Comparison of ENCODE assay signal across 17 cellular contexts in the genomic region with DNA sequence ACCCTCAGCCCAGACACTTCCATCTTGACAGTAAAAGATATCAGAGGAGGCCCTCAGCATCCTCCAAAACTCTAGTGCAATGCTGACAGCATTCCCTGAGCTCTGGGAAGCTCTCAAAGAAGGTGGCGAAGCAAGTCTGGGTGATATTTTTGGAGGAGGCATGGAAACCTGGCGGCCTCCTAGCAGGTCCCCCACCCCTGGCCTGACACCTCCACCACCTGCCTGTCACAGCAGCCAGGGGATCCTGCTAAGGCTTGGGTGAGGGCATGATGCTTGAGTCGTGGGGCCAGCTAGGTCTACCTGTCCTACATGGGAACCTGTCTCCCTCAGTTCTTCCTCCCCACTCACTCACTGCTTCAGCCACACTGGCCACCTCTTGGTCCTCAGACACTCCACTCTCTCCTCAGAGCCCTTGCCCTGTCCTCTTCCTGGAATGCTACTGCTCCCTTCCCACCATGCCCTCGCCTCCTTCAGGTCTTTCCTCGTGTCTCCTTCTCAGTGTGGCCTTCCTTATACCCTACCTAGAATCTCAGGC. TPM values are rescaled to one million over a fixed set of nuclear protein-coding genes. Genes with fewer than 3 reads are reported as not detected.
A peak's percentile ranks its signal among the peaks of the same experiment; 100 is the strongest.
DNase-seq lines count a peak whose midpoint lies in the region; ATAC-seq and TF ChIP-seq lines count a peak whose summit lies in the region.
"Had no signal": no experiment of that assay in that cellular context is flagged by ENCODE, and none has a peak within 500 bp of the region (broad histone marks: within the 10 kb centered on the region; RNA-seq: fewer than 3 reads in every experiment).

No MANE protein-coding gene starts in this region.

- TF ChIP-seq EP300 in gastroesophageal sphincter (IDR thresholded peaks at IDR 0.05), result no peak

- H4K20me1 ChIP-seq in IMR-90 (ENCODE audit: insufficient read depth, low read length), result no peaks in the 10 kb centered on the region

- peaks cover 66% of the 10 kb centered on the region for H3K4me1 Mint-ChIP-seq in CD8-positive, alpha-beta T cell (ENCODE audit: low read depth)
- peaks cover 5% of the 10 kb centered on the region for H3K4me1 Mint-ChIP-seq in chondrocyte (ENCODE audit: low read depth)

- POLR2A ChIA-PET in CD8-positive, alpha-beta T cell (lab: Charles Lee), result no interaction called here
- POLR2A ChIA-PET in IMR-90 (lab: Charles Lee; ENCODE audit: unreplicated experiment), result no interaction called here

- H2BK15ac ChIP-seq in IMR-90 (ENCODE audit: low read depth, low read length), result no peak overlapping the region

- peaks cover 6 to 11% of the 10 kb centered on the region in 2 experiments; a peak in 2 of 4 replicates for H3K79me1 ChIP-seq in IMR-90 (ENCODE audit: low read depth in 1 of 2, low read length in 2 of 2)

- peak overlapping the region; percentile 52 for H3K27ac Mint-ChIP-seq in CD8-positive, alpha-beta T cell
- no peak overlapping the region for H3K27ac Mint-ChIP-seq in chondrocyte (ENCODE audit: unreplicated experiment)
- H3K27ac Mint-ChIP-seq: activated T-helper 2 cell treated with anti-CD3 and anti-CD28 coated beads, Interferon-gamma antibody, Interleukin-2, Interleukin-4, amounts not matched to agents 10 μg/mL and 5 μg/mL and 100 μg/mL, durations not matched to agents 14 hours and 24 hours and 36 hours had no signal

- CTCF ChIA-PET in CD8-positive, alpha-beta T cell (lab: Charles Lee), result interaction anchor here (1.5 kb wide), 1 partner anchor 10 kb away, joined by 4 read pairs; no protein-coding TSS in a partner anchor
- CTCF ChIA-PET in IMR-90 (lab: Yijun Ruan, JAX), result interaction anchor here (0.6 kb wide), 1 partner anchor 152 kb away, joined by 4 read pairs; no protein-coding TSS in a partner anchor

- H3K56ac ChIP-seq in IMR-90 (ENCODE audit: extremely low read depth, insufficient read depth, low read length), result no peak overlapping the region

- H3K4me1 ChIP-seq in CD8-positive, alpha-beta T cell (ENCODE audit: insufficient read depth, low read length), result peaks cover 19% of the 10 kb centered on the region
- H3K4me1 ChIP-seq in IMR-90 (ENCODE audit: control insufficient read depth, insufficient read depth, low read length) (peaks cover 5% of the 10 kb centered on the region), gastroesophageal sphincter (peaks cover 0 to 73% (median 24%) of the 10 kb centered on the region in 3 donors)

- no peaks in the 10 kb centered on the region for H3K9me3 ChIP-seq in CD8-positive, alpha-beta T cell (ENCODE audit: low read length)
- H3K9me3 ChIP-seq in IMR-90 (ENCODE audit: control insufficient read depth, insufficient read depth, low read length) (no peaks in the 10 kb centered on the region), gastroesophageal sphincter (no peaks in the 10 kb centered on the region)
- H3K9me3 ChIP-seq: Peyer's patch, right atrium auricular region, suprapubic skin had no signal

- no peak overlapping the region; the same call in 1 of the 2 replicates for H3K14ac ChIP-seq in IMR-90 (replicated peaks; ENCODE audit: low read depth, low read length)

- BruUV-seq in IMR-90 (replicated peaks; lab: Mats Ljungman, UMichigan), result no TSS peak

- in situ Hi-C loops in IMR-90 (cut with MboI; ENCODE audit: low sequenced_read_pairs), result loop anchor here (10.0 to 25.0 kb wide), 2 partner anchors 55 to 197 kb away; no protein-coding TSS in a partner anchor

- peak overlapping the region; percentile 33; the same call in 1 of the 2 replicates for H4K91ac ChIP-seq in IMR-90 (ENCODE audit: insufficient read depth, low read depth, low read length)

- H4K8ac ChIP-seq in IMR-90 (ENCODE audit: low read depth in 2 of 2, low read length in 2 of 2), result no peak overlapping the region

- H3K4me2 ChIP-seq in IMR-90 (ENCODE audit: low read depth, low read length), result no peak overlapping the region

- dilution Hi-C loops in IMR-90 (cut with HindIII; ENCODE audit: low sequenced_read_pairs, unreplicated experiment), result no loop called here

- peak overlapping the region; percentile 29; the same call in 1 of the 2 replicates for H2AK5ac ChIP-seq in IMR-90 (ENCODE audit: low read depth, low read length)

- intact Hi-C loops in CD8-positive, alpha-beta T cell (cut with DNase I, micrococcal nuclease), result loop anchor here (10.0 kb wide), 2 partner anchors 135 to 1125 kb away; no protein-coding TSS in a partner anchor
- intact Hi-C loops in IMR-90 (cut with micrococcal nuclease) (no loop called here), sciatic nerve (cut with DNase I) (loop anchor here (10.0 kb wide), 1 partner anchor 155 kb away; no protein-coding TSS in a partner anchor)

- H3K27me3 Mint-ChIP-seq in CD8-positive, alpha-beta T cell (ENCODE audit: low read depth), result no peaks in the 10 kb centered on the region
- H3K27me3 Mint-ChIP-seq in chondrocyte (ENCODE audit: low read depth), result peaks cover 5% of the 10 kb centered on the region

- no peak overlapping the region for H3K27ac ChIP-seq in CD8-positive, alpha-beta T cell (ENCODE audit: low read depth, low read length)
- H3K27ac ChIP-seq in IMR-90 (ENCODE audit: insufficient read depth, low read length) (no peak overlapping the region), gastroesophageal sphincter (peak overlapping the region in 3 of 4 donors; percentile 27 to 71 (median 29))
- H3K27ac ChIP-seq: suprapubic skin had no signal

- no peak overlapping the region for H4K5ac ChIP-seq in IMR-90 (ENCODE audit: low read depth, low read length)

- no peaks in the 10 kb centered on the region for H3K9me3 Mint-ChIP-seq in CD8-positive, alpha-beta T cell
- no peaks in the 10 kb centered on the region for H3K9me3 Mint-ChIP-seq in chondrocyte (ENCODE audit: low read depth)

- no peak overlapping the region for H2AFZ ChIP-seq in IMR-90 (replicated peaks; ENCODE audit: low read length, poor library complexity)

- H3K36me3 ChIP-seq in CD8-positive, alpha-beta T cell (ENCODE audit: insufficient read depth, low read length), result peaks cover 6% of the 10 kb centered on the region
- H3K36me3 ChIP-seq in IMR-90 (ENCODE audit: control insufficient read depth, insufficient read depth, low read length) (peaks cover 13% of the 10 kb centered on the region), gastroesophageal sphincter (peaks cover 0 to 71% of the 10 kb centered on the region in 2 donors)

- no peaks in the 10 kb centered on the region for H3K27me3 ChIP-seq in CD8-positive, alpha-beta T cell (ENCODE audit: insufficient read depth, low read length)
- H3K27me3 ChIP-seq in IMR-90 (ENCODE audit: control insufficient read depth, insufficient read depth, low read length) (no peaks in the 10 kb centered on the region), gastroesophageal sphincter (no peaks in the 10 kb centered on the region)
- H3K27me3 ChIP-seq: Peyer's patch, right atrium auricular region, suprapubic skin had no signal

- H3K23ac ChIP-seq in IMR-90 (ENCODE audit: low read depth, low read length), result no peak overlapping the region

- no peak for ATAC-seq in CD8-positive, alpha-beta T cell
- ATAC-seq in IMR-90 (ENCODE audit: low read depth), result no peak
- no peak for ATAC-seq in gastroesophageal sphincter
- ATAC-seq in sciatic nerve, result peak; percentile 30

- H3K4ac ChIP-seq in IMR-90 (ENCODE audit: low read depth, low read length), result 0 out of 2 replicates have a peak overlapping the region, but pooled peaks have one; percentile 25

- no peak overlapping the region for H2BK5ac ChIP-seq in IMR-90 (ENCODE audit: low read depth, low read length, poor library complexity, severe bottlenecking)

- no peak overlapping the region for H2AK9ac ChIP-seq in IMR-90 (replicated peaks; ENCODE audit: low read depth, low read length, poor library complexity)

- no peak overlapping the region for H2BK20ac ChIP-seq in IMR-90 (ENCODE audit: low read depth, low read length)

- no peak for TF ChIP-seq POLR2A in IMR-90 (IDR thresholded peaks at IDR 0.05; ENCODE audit: low read depth, low read length)
- no peak for TF ChIP-seq POLR2A in gastroesophageal sphincter (IDR thresholded peaks at IDR 0.05)
- no peak for TF ChIP-seq POLR2A in erythroblast (IDR thresholded peaks at IDR 0.05; ENCODE audit: low read length)

- H3K4me3 ChIP-seq in CD8-positive, alpha-beta T cell (ENCODE audit: low read depth, low read length), result no peak overlapping the region
- H3K4me3 ChIP-seq in IMR-90 (ENCODE audit: insufficient read depth, low read depth, low read length), result no peak overlapping the region
- no peak overlapping the region for H3K4me3 ChIP-seq in gastroesophageal sphincter
- H3K4me3 ChIP-seq: Peyer's patch, right atrium auricular region, suprapubic skin had no signal

- peaks cover 13% of the 10 kb centered on the region for H3K9me1 ChIP-seq in IMR-90 (ENCODE audit: insufficient read depth, low read length)

- no peak overlapping the region for H3K9ac ChIP-seq in IMR-90 (ENCODE audit: low read depth, low read length)

- no peak overlapping the region for H2BK120ac ChIP-seq in IMR-90 (ENCODE audit: low read depth, low read length)

- no peak overlapping the region for H3K18ac ChIP-seq in IMR-90 (ENCODE audit: low read depth, low read length)

- no peak for DNase-seq in CD8-positive, alpha-beta T cell
- no peak for DNase-seq in IMR-90
- DNase-seq in sciatic nerve (ENCODE audit: low spot score), result no peak
- DNase-seq in GM19238 (ENCODE audit: insufficient read length, low spot score), result no peak
- no peak for DNase-seq in chondrocyte (ENCODE audit: low spot score)
- no peak for DNase-seq in hypothalamus (lab: John Stamatoyannopoulos, UW)
- DNase-seq in erythroblast (lab: John Stamatoyannopoulos, UW), result no peak
- DNase-seq: DMS53, KBM-7, mammary epithelial cell, NCI-H1048, NCI-H748 treated with DMSO at 0.1 percent for 48 hours, Peyer's patch had no signal

- TF ChIP-seq CTCF in CD8-positive, alpha-beta T cell (IDR thresholded peaks at IDR 0.05), result no peak
- TF ChIP-seq CTCF in IMR-90 (conservative IDR thresholded peaks at IDR 0.05; ENCODE audit: low read depth, low read length) (no peak), gastroesophageal sphincter (IDR thresholded peaks at IDR 0.05) (no peak), chondrocyte (IDR thresholded peaks at IDR 0.05) (no peak)

- TF ChIP-seq RAD21 in IMR-90 (IDR thresholded peaks at IDR 0.05; ENCODE audit: low read length), result no peak

- no CpG with 5 or more reads among the region's 5 CpGs for WGBS in IMR-90 (ENCODE audit: extremely low coverage in 2 of 2, insufficient read length in 1 of 2), 2 experiments
- 87 to 90% methylated on average over 2 to 3 of the region's 5 CpGs for WGBS in gastroesophageal sphincter (ENCODE audit: low coverage in 1 of 2), 2 donors

- H3K36me3 Mint-ChIP-seq in CD8-positive, alpha-beta T cell, result peaks cover 67% of the 10 kb centered on the region
- peaks cover 19% of the 10 kb centered on the region for H3K36me3 Mint-ChIP-seq in chondrocyte (ENCODE audit: low read depth)

- no peak overlapping the region for H3K4me3 Mint-ChIP-seq in CD8-positive, alpha-beta T cell
- no peak overlapping the region for H3K4me3 Mint-ChIP-seq in chondrocyte (ENCODE audit: unreplicated experiment)

RNA-seq across cellular contexts. Expression of a gene that starts 8.5 kb away (rescaled TPM):
- 100 to 1,000 TPM; 126 to 129 TPM for total RNA-seq in CD8-positive, alpha-beta T cell
- total RNA-seq in IMR-90 (2012; rRNA removed), result 11.4 and 14.5 TPM in 2 replicates
- 10.2 and 11.2 TPM in 2 replicates for polyA plus RNA-seq in IMR-90 (2012; rRNA removed)
- 9.9 and 24.8 TPM in 2 replicates for polyA plus RNA-seq in IMR-90 (2012; cell fraction: cytosol; rRNA removed)
- polyA plus RNA-seq in IMR-90 (2012; cell fraction: nucleus; rRNA removed; ENCODE audit: low replicate concordance), result 16.2 and 25.0 TPM in 2 replicates
- 100 to 1,000 TPM; 115 to 211 (median 186) TPM for total RNA-seq in gastroesophageal sphincter
- 271 TPM for total RNA-seq in sciatic nerve
- 28.0 to 31.9 TPM (median 31.8 TPM) in 3 replicates for total RNA-seq in chondrocyte

RNA-seq across cellular contexts. Expression of a gene that starts 34.3 kb away (rescaled TPM):
- not detected for total RNA-seq in CD8-positive, alpha-beta T cell
- total RNA-seq in IMR-90 (2012; rRNA removed) (not detected in 2 replicates), gastroesophageal sphincter (not detected), sciatic nerve (not detected), chondrocyte (not detected in 3 replicates)
- not detected in 2 replicates for polyA plus RNA-seq in IMR-90 (2012; rRNA removed)
- not detected in 2 replicates for polyA plus RNA-seq in IMR-90 (2012; cell fraction: cytosol; rRNA removed)
- polyA plus RNA-seq in IMR-90 (2012; cell fraction: nucleus; rRNA removed; ENCODE audit: low replicate concordance), result 0.10 TPM in 1 of 2 replicates, not detected in the other
- total RNA-seq: activated T-helper 2 cell treated with anti-CD3 and anti-CD28 coated beads, Interferon-gamma antibody, Interleukin-2, Interleukin-4, amounts not matched to agents 10 μg/mL and 5 μg/mL and 100 μg/mL, durations not matched to agents 14 hours and 24 hours and 36 hours; mammary epithelial cell; Peyer's patch; right atrium auricular region; suprapubic skin had no signal
- polyA plus RNA-seq: mammary epithelial cell had no signal

Comparison
In these comparisons a context has a peak if more than half of its experiments do, and no peak if none do; other contexts are left out.
1. H3K27ac ChIP-seq: peak in gastroesophageal sphincter (3 of 4); none in CD8-positive, alpha-beta T cell (single experiment) and IMR-90 (single experiment).